3 cellular contexts compared by ENCODE assay signal in the genomic region with DNA sequence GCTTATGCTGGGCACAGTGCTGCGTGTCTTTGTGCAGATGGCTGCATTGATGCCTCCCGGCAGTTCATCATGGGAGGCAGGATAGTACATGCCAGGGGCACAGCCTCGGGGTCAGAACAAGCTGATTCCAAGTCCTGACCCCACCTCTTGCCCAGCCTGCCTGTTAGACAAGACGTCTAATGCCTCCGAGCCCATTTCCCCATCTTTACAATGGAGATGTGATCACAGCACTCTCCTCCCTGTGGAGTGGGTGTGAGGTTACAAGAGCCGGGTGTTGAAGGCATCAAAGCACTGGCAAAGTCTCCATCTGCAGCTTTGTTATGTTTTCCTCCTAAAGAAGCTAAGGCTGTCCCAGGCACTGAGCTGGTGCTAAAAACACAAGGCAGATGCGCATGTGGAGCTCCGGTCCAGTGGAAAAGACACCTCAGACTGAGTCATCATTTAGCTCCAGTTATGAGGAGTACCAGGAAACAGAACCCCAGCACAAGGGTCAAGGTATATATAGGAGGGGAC.
A peak's percentile ranks its signal among the peaks of the same experiment; 100 is the strongest.
TF ChIP-seq lines count a peak whose summit lies in the region.

No MANE protein-coding gene starts in this region.

TF ChIP-seq in A549, 52 proteins besides CTCF, POLR2A, EP300 and RAD21:
- TF ChIP-seq KDM1A (IDR thresholded peaks at IDR 0.05; ENCODE audit: low read depth) (no peak), FOSL2 (IDR thresholded peaks at IDR 0.05) (0 out of 2 replicates have a peak, but pooled peaks have one; percentile 39), FOSL2 (CRISPR knock-in tag; IDR thresholded peaks at IDR 0.05) (peak; percentile 56), ZNF302 (CRISPR knock-in tag; IDR thresholded peaks at IDR 0.05) (no peak), JUNB (IDR thresholded peaks at IDR 0.05) (peak; percentile 47), TFCP2L1 (CRISPR knock-in tag; IDR thresholded peaks at IDR 0.05) (no peak)
- TF ChIP-seq, protein P1, sequence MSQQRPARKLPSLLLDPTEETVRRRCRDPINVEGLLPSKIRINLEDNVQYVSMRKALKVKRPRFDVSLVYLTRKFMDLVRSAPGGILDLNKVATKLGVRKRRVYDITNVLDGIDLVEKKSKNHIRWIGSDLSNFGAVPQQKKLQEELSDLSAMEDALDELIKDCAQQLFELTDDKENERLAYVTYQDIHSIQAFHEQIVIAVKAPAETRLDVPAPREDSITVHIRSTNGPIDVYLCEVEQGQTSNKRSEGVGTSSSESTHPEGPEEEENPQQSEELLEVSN (IDR thresholded peaks at IDR 0.05; ENCODE audit: borderline replicate concordance, low read depth), result no peak
- TF ChIP-seq, protein P2, sequence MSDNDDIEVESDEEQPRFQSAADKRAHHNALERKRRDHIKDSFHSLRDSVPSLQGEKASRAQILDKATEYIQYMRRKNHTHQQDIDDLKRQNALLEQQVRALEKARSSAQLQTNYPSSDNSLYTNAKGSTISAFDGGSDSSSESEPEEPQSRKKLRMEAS (IDR thresholded peaks at IDR 0.05), result peak; percentile 49; the same call in 1 of the 2 replicates
TF ChIP-seq in A549: peak in this region for 3.

TF ChIP-seq in IMR-90, 13 proteins besides CTCF, POLR2A, EP300 and RAD21:
- TF ChIP-seq SMC3 (IDR thresholded peaks at IDR 0.05; ENCODE audit: low read depth, low read length) (0 out of 2 replicates have a peak, but pooled peaks have one; percentile 1), FOS (IDR thresholded peaks at IDR 0.05; ENCODE audit: low read depth, low read length) (peak; percentile 73), BHLHE40 (IDR thresholded peaks at IDR 0.05; ENCODE audit: low read depth, low read length) (no peak; the same call in 1 of the 2 replicates), CEBPB (IDR thresholded peaks at IDR 0.05; ENCODE audit: low read depth, low read length) (no peak), MAFK (IDR thresholded peaks at IDR 0.05; ENCODE audit: low read depth, low read length) (no peak), USF2 (IDR thresholded peaks at IDR 0.05; ENCODE audit: low read depth, low read length) (no peak), ELK1 (IDR thresholded peaks at IDR 0.05; ENCODE audit: borderline replicate concordance, low read depth, low read length) (no peak), NFE2L2 (IDR thresholded peaks at IDR 0.05; ENCODE audit: low read depth, low read length) (no peak), MXI1 (IDR thresholded peaks at IDR 0.05; ENCODE audit: borderline replicate concordance, low read depth, low read length) (no peak), RCOR1 (IDR thresholded peaks at IDR 0.05; ENCODE audit: insufficient replicate concordance, low read length) (no peak), MAZ (IDR thresholded peaks at IDR 0.05; ENCODE audit: borderline replicate concordance, low read depth, low read length) (no peak), CHD1 (IDR thresholded peaks at IDR 0.05; ENCODE audit: low read depth, low read length) (0 out of 2 replicates have a peak, but pooled peaks have one; percentile 80), RFX5 (IDR thresholded peaks at IDR 0.05; ENCODE audit: low read depth, low read length) (no peak)

TF ChIP-seq in K562, 482 proteins besides CTCF, POLR2A, EP300 and RAD21:
- TF ChIP-seq SIRT6 (IDR thresholded peaks at IDR 0.05; ENCODE audit: low read depth, low read length) (no peak), HES1 (IDR thresholded peaks at IDR 0.05; ENCODE audit: low read depth) (no peak), ZNF518B (CRISPR knock-in tag; IDR thresholded peaks at IDR 0.05) (no peak), NRF1 (conservative IDR thresholded peaks at IDR 0.05 in 1 of 2, IDR thresholded peaks at IDR 0.05 in 1 of 2) (peak; percentile 61 to 71; a peak in 3 of 4 replicates), RBM14 (IDR thresholded peaks at IDR 0.05; ENCODE audit: borderline replicate concordance, insufficient read depth, low read depth, low read length) (no peak), FOSL1 (tag; conservative IDR thresholded peaks at IDR 0.05) (peak; percentile 89), PHB2 (IDR thresholded peaks at IDR 0.05; ENCODE audit: low read depth) (no peak), JUND (IDR thresholded peaks at IDR 0.05; ENCODE audit: borderline replicate concordance, low read depth, low read length) (peak; percentile 67; the same call in 1 of the 2 replicates), JUND (tag; IDR thresholded peaks at IDR 0.05; ENCODE audit: borderline replicate concordance, low read depth, low read length) (no peak), ZNF408 (CRISPR knock-in tag; IDR thresholded peaks at IDR 0.05; ENCODE audit: low read depth) (no peak), ZNF785 (CRISPR knock-in tag; IDR thresholded peaks at IDR 0.05) (no peak), ZNF57 (CRISPR knock-in tag; IDR thresholded peaks at IDR 0.05) (no peak), ZNF511 (CRISPR knock-in tag; IDR thresholded peaks at IDR 0.05) (no peak), ZNF644 (tag; IDR thresholded peaks at IDR 0.05; ENCODE audit: low read depth) (no peak), KAT8 (IDR thresholded peaks at IDR 0.05; ENCODE audit: low read depth) (no peak), ATF3 (IDR thresholded peaks at IDR 0.05) (peak; percentile 67; the same call in 1 of the 2 replicates), ATF3 (CRISPR knock-in tag; conservative IDR thresholded peaks at IDR 0.05) (no peak), ZNF561 (CRISPR knock-in tag; conservative IDR thresholded peaks at IDR 0.05) (no peak), NFATC3 (IDR thresholded peaks at IDR 0.05) (peak; percentile 26; the same call in 1 of the 2 replicates), JUNB (CRISPR knock-in tag; conservative IDR thresholded peaks at IDR 0.05) (no peak)
- TF ChIP-seq, protein P3, sequence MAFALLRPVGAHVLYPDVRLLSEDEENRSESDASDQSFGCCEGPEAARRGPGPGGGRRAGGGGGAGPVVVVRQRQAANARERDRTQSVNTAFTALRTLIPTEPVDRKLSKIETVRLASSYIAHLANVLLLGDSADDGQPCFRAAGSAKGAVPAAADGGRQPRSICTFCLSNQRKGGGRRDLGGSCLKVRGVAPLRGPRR (CRISPR knock-in tag; IDR thresholded peaks at IDR 0.05), result no peak
